37 cellular contexts compared by ENCODE assay signal in genomic region chr5:170826117-170826516, GRCh38. TPM values are rescaled to one million over a fixed set of nuclear protein-coding genes. Genes with fewer than 3 reads are reported as not detected.
"Had no signal": no experiment of that assay in that cellular context is flagged by ENCODE, and none has a peak within 500 bp of the region (broad histone marks: within the 10 kb centered on the region; RNA-seq: fewer than 3 reads in every experiment).

No MANE protein-coding gene starts in this region.

- H3K27me3 ChIP-seq: body of pancreas, brain microvascular endothelial cell, breast epithelium had no signal

- DNase-seq: activated CD4-positive, alpha-beta memory T cell treated with anti-CD3 and anti-CD28 coated beads, Interleukin-2, amount 10 ng/mL, durations not matched to agents 7 days and 5 days; activated CD4-positive, alpha-beta T cell treated with anti-CD3 and anti-CD28 coated beads for 1 hour; activated CD4-positive, alpha-beta T cell treated with anti-CD3 and anti-CD28 coated beads for 36 hours; activated CD4-positive, alpha-beta T cell treated with anti-CD3 and anti-CD28 coated beads for 48 hours; activated CD4-positive, alpha-beta T cell treated with anti-CD3 and anti-CD28 coated beads, Interleukin-2, amount 10 ng/mL, durations not matched to agents 7 days and 5 days; activated CD4-positive, alpha-beta T cell treated with anti-CD3 and anti-CD28 coated beads, Interleukin-2, amount 50 U/mL, for 48 hours; activated CD4-positive, CD25-positive, alpha-beta regulatory T cell; activated CD8-positive, alpha-beta memory T cell treated with anti-CD3 and anti-CD28 coated beads for 24 hours; activated CD8-positive, alpha-beta memory T cell treated with anti-CD3 and anti-CD28 coated beads, Interleukin-2, amount 10 ng/mL, durations not matched to agents 7 days and 5 days; activated CD8-positive, alpha-beta memory T cell treated with anti-CD3 and anti-CD28 coated beads, Interleukin-2, amount 50 U/mL, for 48 hours; activated CD8-positive, alpha-beta T cell treated with anti-CD3 and anti-CD28 coated beads, Interleukin-2, amount 10 ng/mL, durations not matched to agents 7 days and 5 days; activated effector memory CD4-positive, alpha-beta T cell treated with Interleukin-2 at 50 U/mL for 16 hours; activated gamma-delta T cell; activated naive CD4-positive, alpha-beta T cell treated with anti-CD3 and anti-CD28 coated beads, Interleukin-2, amount 10 ng/mL, durations not matched to agents 7 days and 5 days; activated naive CD4-positive, alpha-beta T cell treated with Interleukin-2 at 50 U/mL for 16 hours; activated naive CD8-positive, alpha-beta T cell treated with anti-CD3 and anti-CD28 coated beads, Interleukin-2, amount 10 ng/mL, durations not matched to agents 7 days and 5 days; activated naive CD8-positive, alpha-beta T cell treated with anti-CD3 and anti-CD28 coated beads, Interleukin-2, amount 50 U/mL, for 24 hours; activated T-cell treated with anti-CD3 and anti-CD28 coated beads, Interleukin-2, amount 50 U/mL, for 24 hours; activated T-cell treated with anti-CD3 and anti-CD28 coated beads, Interleukin-2, amount 50 U/mL, for 48 hours; aorta; body of pancreas; brain microvascular endothelial cell; central memory CD4-positive, alpha-beta T cell; T-helper 1 cell; T-helper 2 cell; T-helper 9 cell had no signal

- H3K36me3 ChIP-seq: brain microvascular endothelial cell, breast epithelium had no signal

- H3K4me3 Mint-ChIP-seq: activated CD4-positive, alpha-beta memory T cell treated with anti-CD3 and anti-CD28 coated beads, Interleukin-2, amount 10 ng/mL, durations not matched to agents 7 days and 5 days; activated CD4-positive, alpha-beta T cell treated with anti-CD3 and anti-CD28 coated beads for 36 hours; activated CD4-positive, alpha-beta T cell treated with anti-CD3 and anti-CD28 coated beads, Interleukin-2, amount 10 ng/mL, durations not matched to agents 7 days and 5 days; activated CD8-positive, alpha-beta memory T cell treated with anti-CD3 and anti-CD28 coated beads, Interleukin-2, amount 10 ng/mL, durations not matched to agents 7 days and 5 days; activated CD8-positive, alpha-beta T cell treated with anti-CD3 and anti-CD28 coated beads, Interleukin-2, amount 10 ng/mL, durations not matched to agents 7 days and 5 days; activated naive CD4-positive, alpha-beta T cell treated with anti-CD3 and anti-CD28 coated beads, Interleukin-2, amount 10 ng/mL, durations not matched to agents 7 days and 5 days; activated naive CD4-positive, alpha-beta T cell treated with anti-CD3 and anti-CD28 coated beads, Interleukin-2, amount 50 U/mL, for 24 hours; activated naive CD8-positive, alpha-beta T cell; activated naive CD8-positive, alpha-beta T cell treated with anti-CD3 and anti-CD28 coated beads, Interleukin-2, amount 10 ng/mL, durations not matched to agents 7 days and 5 days; activated naive CD8-positive, alpha-beta T cell treated with anti-CD3 and anti-CD28 coated beads, Interleukin-2, amount 50 U/mL, for 24 hours; activated T-cell treated with anti-CD3 and anti-CD28 coated beads, Interleukin-2, amount 50 U/mL, for 24 hours; T-helper 1 cell treated with Interleukin-12 subunit alpha and Interleukin-12 subunit beta and Interleukin-4 antibody, amounts not matched to agents 30 μg/mL and 1 μg/mL, for 36 hours; T-helper 2 cell treated with Interferon-gamma antibody and Interleukin-4, amounts not matched to agents 5 μg/mL and 100 μg/mL, for 36 hours had no signal

- H3K9me3 ChIP-seq: body of pancreas had no signal

- H3K27me3 Mint-ChIP-seq: activated CD4-positive, alpha-beta memory T cell treated with anti-CD3 and anti-CD28 coated beads, Interleukin-2, amount 10 ng/mL, durations not matched to agents 7 days and 5 days; activated CD4-positive, alpha-beta T cell treated with anti-CD3 and anti-CD28 coated beads for 36 hours; activated CD4-positive, alpha-beta T cell treated with anti-CD3 and anti-CD28 coated beads, Interleukin-2, amount 10 ng/mL, durations not matched to agents 7 days and 5 days; activated CD8-positive, alpha-beta memory T cell treated with anti-CD3 and anti-CD28 coated beads, Interleukin-2, amount 10 ng/mL, durations not matched to agents 7 days and 5 days; activated naive CD4-positive, alpha-beta T cell treated with anti-CD3 and anti-CD28 coated beads, Interleukin-2, amount 50 U/mL, for 24 hours; activated T-cell treated with anti-CD3 and anti-CD28 coated beads, Interleukin-2, amount 50 U/mL, for 24 hours had no signal

- H3K4me3 ChIP-seq: body of pancreas, breast epithelium had no signal

- H3K27ac Mint-ChIP-seq: activated CD4-positive, alpha-beta memory T cell treated with anti-CD3 and anti-CD28 coated beads, Interleukin-2, amount 10 ng/mL, durations not matched to agents 7 days and 5 days; activated CD4-positive, alpha-beta T cell treated with anti-CD3 and anti-CD28 coated beads for 36 hours; activated CD4-positive, alpha-beta T cell treated with anti-CD3 and anti-CD28 coated beads, Interleukin-2, amount 10 ng/mL, durations not matched to agents 7 days and 5 days; activated CD8-positive, alpha-beta memory T cell treated with anti-CD3 and anti-CD28 coated beads, Interleukin-2, amount 10 ng/mL, durations not matched to agents 7 days and 5 days; activated CD8-positive, alpha-beta T cell treated with anti-CD3 and anti-CD28 coated beads, Interleukin-2, amount 10 ng/mL, durations not matched to agents 7 days and 5 days; activated naive CD4-positive, alpha-beta T cell treated with anti-CD3 and anti-CD28 coated beads, Interleukin-2, amount 10 ng/mL, durations not matched to agents 7 days and 5 days; activated naive CD4-positive, alpha-beta T cell treated with anti-CD3 and anti-CD28 coated beads, Interleukin-2, amount 50 U/mL, for 24 hours; activated naive CD8-positive, alpha-beta T cell; activated naive CD8-positive, alpha-beta T cell treated with anti-CD3 and anti-CD28 coated beads, Interleukin-2, amount 10 ng/mL, durations not matched to agents 7 days and 5 days; activated naive CD8-positive, alpha-beta T cell treated with anti-CD3 and anti-CD28 coated beads, Interleukin-2, amount 50 U/mL, for 24 hours; activated T-cell treated with anti-CD3 and anti-CD28 coated beads, Interleukin-2, amount 50 U/mL, for 24 hours; activated T-helper 2 cell treated with anti-CD3 and anti-CD28 coated beads, Interferon-gamma antibody, Interleukin-2, Interleukin-4, amounts not matched to agents 10 μg/mL and 5 μg/mL and 100 μg/mL, durations not matched to agents 14 hours and 24 hours and 36 hours; T-helper 1 cell treated with Interleukin-12 subunit alpha and Interleukin-12 subunit beta and Interleukin-4 antibody, amounts not matched to agents 30 μg/mL and 1 μg/mL, for 36 hours; T-helper 2 cell treated with Interferon-gamma antibody and Interleukin-4, amounts not matched to agents 5 μg/mL and 100 μg/mL, for 36 hours had no signal

- H3K36me3 Mint-ChIP-seq: activated CD8-positive, alpha-beta memory T cell treated with anti-CD3 and anti-CD28 coated beads, Interleukin-2, amount 10 ng/mL, durations not matched to agents 7 days and 5 days; activated naive CD4-positive, alpha-beta T cell treated with anti-CD3 and anti-CD28 coated beads, Interleukin-2, amount 10 ng/mL, durations not matched to agents 7 days and 5 days; activated naive CD4-positive, alpha-beta T cell treated with anti-CD3 and anti-CD28 coated beads, Interleukin-2, amount 50 U/mL, for 24 hours; activated naive CD8-positive, alpha-beta T cell; activated naive CD8-positive, alpha-beta T cell treated with anti-CD3 and anti-CD28 coated beads, Interleukin-2, amount 10 ng/mL, durations not matched to agents 7 days and 5 days had no signal

- H3K4me1 Mint-ChIP-seq: activated CD4-positive, alpha-beta memory T cell treated with anti-CD3 and anti-CD28 coated beads, Interleukin-2, amount 10 ng/mL, durations not matched to agents 7 days and 5 days; activated CD4-positive, alpha-beta T cell treated with anti-CD3 and anti-CD28 coated beads for 36 hours; activated CD4-positive, alpha-beta T cell treated with anti-CD3 and anti-CD28 coated beads, Interleukin-2, amount 10 ng/mL, durations not matched to agents 7 days and 5 days; activated CD8-positive, alpha-beta memory T cell treated with anti-CD3 and anti-CD28 coated beads, Interleukin-2, amount 10 ng/mL, durations not matched to agents 7 days and 5 days; activated naive CD4-positive, alpha-beta T cell treated with anti-CD3 and anti-CD28 coated beads, Interleukin-2, amount 10 ng/mL, durations not matched to agents 7 days and 5 days; activated naive CD4-positive, alpha-beta T cell treated with anti-CD3 and anti-CD28 coated beads, Interleukin-2, amount 50 U/mL, for 24 hours; activated naive CD8-positive, alpha-beta T cell treated with anti-CD3 and anti-CD28 coated beads, Interleukin-2, amount 10 ng/mL, durations not matched to agents 7 days and 5 days; activated naive CD8-positive, alpha-beta T cell treated with anti-CD3 and anti-CD28 coated beads, Interleukin-2, amount 50 U/mL, for 24 hours had no signal

- H3K27ac ChIP-seq: body of pancreas, brain microvascular endothelial cell, breast epithelium, VCaP had no signal

- H3K9me3 Mint-ChIP-seq: activated CD4-positive, alpha-beta memory T cell treated with anti-CD3 and anti-CD28 coated beads, Interleukin-2, amount 10 ng/mL, durations not matched to agents 7 days and 5 days; activated CD4-positive, alpha-beta T cell treated with anti-CD3 and anti-CD28 coated beads, Interleukin-2, amount 10 ng/mL, durations not matched to agents 7 days and 5 days; activated naive CD4-positive, alpha-beta T cell treated with anti-CD3 and anti-CD28 coated beads, Interleukin-2, amount 10 ng/mL, durations not matched to agents 7 days and 5 days; activated naive CD4-positive, alpha-beta T cell treated with anti-CD3 and anti-CD28 coated beads, Interleukin-2, amount 50 U/mL, for 24 hours; activated naive CD8-positive, alpha-beta T cell treated with anti-CD3 and anti-CD28 coated beads, Interleukin-2, amount 10 ng/mL, durations not matched to agents 7 days and 5 days; activated naive CD8-positive, alpha-beta T cell treated with anti-CD3 and anti-CD28 coated beads, Interleukin-2, amount 50 U/mL, for 24 hours; activated T-cell treated with anti-CD3 and anti-CD28 coated beads, Interleukin-2, amount 50 U/mL, for 24 hours; activated T-helper 2 cell treated with anti-CD3 and anti-CD28 coated beads, Interferon-gamma antibody, Interleukin-2, Interleukin-4, amounts not matched to agents 10 μg/mL and 5 μg/mL and 100 μg/mL, durations not matched to agents 14 hours and 24 hours and 36 hours; T-helper 1 cell treated with Interleukin-12 subunit alpha and Interleukin-12 subunit beta and Interleukin-4 antibody, amounts not matched to agents 30 μg/mL and 1 μg/mL, for 36 hours; T-helper 2 cell treated with Interferon-gamma antibody and Interleukin-4, amounts not matched to agents 5 μg/mL and 100 μg/mL, for 36 hours had no signal

- ATAC-seq: activated CD4-positive, alpha-beta T cell treated with anti-CD3 and anti-CD28 coated beads for 36 hours; activated CD4-positive, CD25-positive, alpha-beta regulatory T cell treated with anti-CD3 and anti-CD28 coated beads, Interleukin-2, amount 50 U/mL, for 24 hours; activated CD8-positive, alpha-beta memory T cell treated with anti-CD3 and anti-CD28 coated beads, Interleukin-2, amount 10 ng/mL, durations not matched to agents 7 days and 5 days; activated CD8-positive, alpha-beta T cell treated with anti-CD3 and anti-CD28 coated beads, Interleukin-2, amount 10 ng/mL, durations not matched to agents 7 days and 5 days; activated naive CD8-positive, alpha-beta T cell treated with anti-CD3 and anti-CD28 coated beads, Interleukin-2, amount 50 U/mL, for 24 hours; body of pancreas had no signal

- FAIRE-seq: astrocyte, TTC549 had no signal

- H3K4me1 ChIP-seq: body of pancreas, breast epithelium had no signal

RNA-seq across cellular contexts. Expression of gene RANBP17, which starts 35.7 kb away (rescaled TPM):
- total RNA-seq: activated CD4-positive, alpha-beta memory T cell treated with anti-CD3 and anti-CD28 coated beads, Interleukin-2, amount 10 ng/mL, durations not matched to agents 7 days and 5 days; activated CD4-positive, alpha-beta T cell treated with anti-CD3 and anti-CD28 coated beads for 36 hours; activated CD4-positive, alpha-beta T cell treated with anti-CD3 and anti-CD28 coated beads, Interleukin-2, amount 10 ng/mL, durations not matched to agents 7 days and 5 days; activated CD8-positive, alpha-beta memory T cell treated with anti-CD3 and anti-CD28 coated beads, Interleukin-2, amount 10 ng/mL, durations not matched to agents 7 days and 5 days; activated T-helper 2 cell treated with anti-CD3 and anti-CD28 coated beads, Interferon-gamma antibody, Interleukin-2, Interleukin-4, amounts not matched to agents 10 μg/mL and 5 μg/mL and 100 μg/mL, durations not matched to agents 14 hours and 24 hours and 36 hours had no signal

RNA-seq across cellular contexts. Expression of gene GABRP, which starts 42.6 kb away (rescaled TPM):
- total RNA-seq: activated CD4-positive, alpha-beta memory T cell treated with anti-CD3 and anti-CD28 coated beads, Interleukin-2, amount 10 ng/mL, durations not matched to agents 7 days and 5 days; activated CD4-positive, alpha-beta T cell treated with anti-CD3 and anti-CD28 coated beads for 36 hours; activated CD4-positive, alpha-beta T cell treated with anti-CD3 and anti-CD28 coated beads, Interleukin-2, amount 10 ng/mL, durations not matched to agents 7 days and 5 days; activated CD8-positive, alpha-beta memory T cell treated with anti-CD3 and anti-CD28 coated beads, Interleukin-2, amount 10 ng/mL, durations not matched to agents 7 days and 5 days; activated CD8-positive, alpha-beta T cell treated with anti-CD3 and anti-CD28 coated beads, Interleukin-2, amount 10 ng/mL, durations not matched to agents 7 days and 5 days; activated naive CD8-positive, alpha-beta T cell treated with anti-CD3 and anti-CD28 coated beads, Interleukin-2, amount 10 ng/mL, durations not matched to agents 7 days and 5 days; activated T-helper 2 cell treated with anti-CD3 and anti-CD28 coated beads, Interferon-gamma antibody, Interleukin-2, Interleukin-4, amounts not matched to agents 10 μg/mL and 5 μg/mL and 100 μg/mL, durations not matched to agents 14 hours and 24 hours and 36 hours; cerebellum had no signal
